ENCODE assay signal across 20 cellular contexts in the genomic region with DNA sequence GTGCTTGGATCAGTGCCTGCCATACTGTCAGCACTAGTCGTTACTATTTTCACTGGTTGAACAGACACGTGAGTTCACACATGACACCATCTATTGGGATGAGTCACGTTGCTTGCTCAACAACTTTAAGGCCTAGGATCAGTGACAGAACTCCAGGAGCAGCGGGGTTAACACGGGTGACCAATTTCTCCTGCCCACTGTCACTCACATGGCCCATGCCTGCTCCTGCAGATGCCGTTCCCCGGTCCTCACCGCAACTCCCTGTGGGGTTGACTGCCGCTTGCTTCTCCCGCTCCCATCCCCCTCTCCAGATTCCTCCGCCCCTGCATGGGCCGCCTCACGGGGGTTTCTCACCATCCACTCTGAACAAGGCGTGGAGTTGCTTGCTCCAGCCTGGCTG.
DNase-seq lines count a peak whose midpoint lies in the region; ATAC-seq, FAIRE-seq and TF ChIP-seq lines count a peak whose summit lies in the region.
"Had no signal": no experiment of that assay in that cellular context is flagged by ENCODE, and none has a peak within 500 bp of the region (broad histone marks: within the 10 kb centered on the region; RNA-seq: fewer than 3 reads in every experiment).

No MANE protein-coding gene starts in this region.

- H3K4me1 ChIP-seq in astrocyte (ENCODE audit: insufficient read depth, low read length): peaks cover 8% of the 10 kb centered on the region
- H3K4me1 ChIP-seq: upper lobe of right lung had no signal

- peaks cover 23% of the 10 kb centered on the region for H3K36me3 Mint-ChIP-seq in astrocyte (ENCODE audit: low read depth, unreplicated experiment)
- H3K36me3 Mint-ChIP-seq: activated naive CD8-positive, alpha-beta T cell treated with anti-CD3 and anti-CD28 coated beads for 36 hours had no signal

- no peak overlapping the region for H3K4me2 ChIP-seq in astrocyte (ENCODE audit: low read length)
- H3K4me2 ChIP-seq: smooth muscle cell had no signal

- no peaks in the 10 kb centered on the region for H3K79me2 ChIP-seq in astrocyte (ENCODE audit: insufficient read depth, low read length)

- ATAC-seq in GM19351 (IDR thresholded peaks at IDR 0.05; ENCODE audit: unreplicated experiment): no peak
- ATAC-seq: stimulated activated naive B cell treated with anti-CD40 and anti-IgM and Interleukin-4, amounts not matched to agents 10 μg/mL and 1 μg/mL and 100 μg/mL, for 72 hours; upper lobe of right lung had no signal

- H3K27ac ChIP-seq in astrocyte (ENCODE audit: low read depth, low read length): no peak overlapping the region
- H3K27ac ChIP-seq: heart left ventricle, upper lobe of right lung had no signal

- H3K4me1 Mint-ChIP-seq in astrocyte (ENCODE audit: low read depth, unreplicated experiment): peaks cover 10% of the 10 kb centered on the region
- H3K4me1 Mint-ChIP-seq: activated naive CD8-positive, alpha-beta T cell treated with anti-CD3 and anti-CD28 coated beads for 36 hours had no signal

- H3K9me3 Mint-ChIP-seq in astrocyte (ENCODE audit: unreplicated experiment): peaks cover 5% of the 10 kb centered on the region
- H3K9me3 Mint-ChIP-seq: activated naive CD8-positive, alpha-beta T cell treated with anti-CD3 and anti-CD28 coated beads for 36 hours; stimulated activated naive B cell treated with anti-CD40 and anti-IgM and Interleukin-4, amounts not matched to agents 10 μg/mL and 1 μg/mL and 100 μg/mL, for 72 hours had no signal

- no peaks in the 10 kb centered on the region for H3K36me3 ChIP-seq in astrocyte (ENCODE audit: insufficient read depth, low read length)
- H3K36me3 ChIP-seq: heart left ventricle, upper lobe of right lung had no signal

- no peak for TF ChIP-seq CTCF in astrocyte (IDR thresholded peaks at IDR 0.05; ENCODE audit: insufficient read depth, low read depth, low read length)

- in situ Hi-C loops in ACHN (cut with HindIII; ENCODE audit: low pct_ligation_motif_present, low pct_unique_long_range_greater_than_20kb, low sequenced_read_pairs): no loop called here

- peaks cover 15% of the 10 kb centered on the region for H4K20me1 ChIP-seq in astrocyte (ENCODE audit: insufficient read depth, low read length)

- no peak overlapping the region for H3K4me3 Mint-ChIP-seq in astrocyte (ENCODE audit: unreplicated experiment)
- H3K4me3 Mint-ChIP-seq: activated naive CD8-positive, alpha-beta T cell treated with anti-CD3 and anti-CD28 coated beads for 36 hours; stimulated activated naive B cell treated with anti-CD40 and anti-IgM and Interleukin-4, amounts not matched to agents 10 μg/mL and 1 μg/mL and 100 μg/mL, for 72 hours had no signal

- H2AFZ ChIP-seq in astrocyte (ENCODE audit: low read depth, low read length): no peak overlapping the region

- H3K27ac Mint-ChIP-seq in astrocyte (ENCODE audit: unreplicated experiment): no peak overlapping the region
- H3K27ac Mint-ChIP-seq: activated naive CD8-positive, alpha-beta T cell treated with anti-CD3 and anti-CD28 coated beads for 36 hours; stimulated activated naive B cell treated with anti-CD40 and anti-IgM and Interleukin-4, amounts not matched to agents 10 μg/mL and 1 μg/mL and 100 μg/mL, for 72 hours had no signal

- H3K9me3 ChIP-seq in astrocyte (ENCODE audit: insufficient read depth, low read depth, low read length): no peaks in the 10 kb centered on the region
- H3K9me3 ChIP-seq: heart left ventricle, upper lobe of right lung had no signal

- DNase-seq in ACHN: peak; percentile 87
- DNase-seq in HK-2 (ENCODE audit: unreplicated experiment): peak; percentile 84
- peak; percentile 9 for DNase-seq in astrocyte (ENCODE audit: low read depth)
- DNase-seq in iris pigment epithelial cell (ENCODE audit: low read depth): peak; percentile 28
- no peak for DNase-seq in GM12892 (ENCODE audit: insufficient read length)
- no peak for DNase-seq in HuH-7.5 (ENCODE audit: low spot score)
- DNase-seq in effector CD4-positive, alpha-beta T cell: no peak
- DNase-seq: activated CD4-positive, alpha-beta T cell treated with anti-CD3 and anti-CD28 coated beads for 48 hours; activated naive CD8-positive, alpha-beta T cell treated with anti-CD3 and anti-CD28 coated beads for 36 hours; activated T-cell treated with anti-CD3 and anti-CD28 coated beads for 4 hours; COR-L47; heart left ventricle; islet precursor cell; NCI-H1436; NCI-H446; stimulated activated naive B cell treated with anti-CD40 and anti-IgM and Interleukin-4, amounts not matched to agents 10 μg/mL and 1 μg/mL and 100 μg/mL, for 72 hours; T1000; upper lobe of right lung had no signal

- H3K27me3 ChIP-seq in astrocyte (ENCODE audit: insufficient read depth, low read length): no peaks in the 10 kb centered on the region
- H3K27me3 ChIP-seq: heart left ventricle, upper lobe of right lung had no signal

- H3K9ac ChIP-seq in astrocyte (ENCODE audit: low read length): no peak overlapping the region

- no peak overlapping the region for H3K4me3 ChIP-seq in astrocyte (ENCODE audit: insufficient read depth, low read depth, low read length)
- H3K4me3 ChIP-seq: heart left ventricle, smooth muscle cell, upper lobe of right lung had no signal

- FAIRE-seq in astrocyte (lab: Jason Lieb, UNC) (no peak), GM12892 (lab: Jason Lieb, UNC) (no peak)

- TF ChIP-seq POLR2A in GM12892 (IDR thresholded peaks at IDR 0.05; ENCODE audit: low read depth, low read length): no peak

- no peaks in the 10 kb centered on the region for H3K27me3 Mint-ChIP-seq in astrocyte (ENCODE audit: low read depth, unreplicated experiment)
- H3K27me3 Mint-ChIP-seq: activated naive CD8-positive, alpha-beta T cell treated with anti-CD3 and anti-CD28 coated beads for 36 hours; stimulated activated naive B cell treated with anti-CD40 and anti-IgM and Interleukin-4, amounts not matched to agents 10 μg/mL and 1 μg/mL and 100 μg/mL, for 72 hours had no signal

Comparison
In these comparisons a context has a peak if more than half of its experiments do, and no peak if none do; other contexts are left out.
1. DNase-seq: peak in ACHN (single experiment), HK-2 (single experiment), astrocyte (single experiment) and iris pigment epithelial cell (single experiment); none in GM12892 (single experiment), HuH-7.5 (single experiment) and effector CD4-positive, alpha-beta T cell (single experiment).